Comparison of ENCODE assay signal across 13 cellular contexts in genomic region chr15:66898656-66899402, GRCh38.
"Had no signal": no experiment of that assay in that cellular context is flagged by ENCODE, and none has a peak within 500 bp of the region (broad histone marks: within the 10 kb centered on the region; RNA-seq: fewer than 3 reads in every experiment).

No MANE protein-coding gene starts in this region.

- H3K4me1 ChIP-seq: colonic mucosa, gastrocnemius medialis had no signal

- H3K9me3 ChIP-seq: colonic mucosa, gastrocnemius medialis, heart right ventricle, tibial artery had no signal

- H3K4me2 ChIP-seq: smooth muscle cell had no signal

- H3K27me3 ChIP-seq: colonic mucosa, heart right ventricle, tibial artery had no signal

- H3K27ac ChIP-seq: colonic mucosa, gastrocnemius medialis, heart right ventricle, tibial artery, WERI-Rb-1 had no signal

- DNase-seq: activated CD4-positive, alpha-beta T cell treated with anti-CD3 and anti-CD28 coated beads for 4 hours; activated CD8-positive, alpha-beta T cell treated with anti-CD3 and anti-CD28 coated beads, Interleukin-2, amount 10 ng/mL, durations not matched to agents 7 days and 5 days; activated naive CD4-positive, alpha-beta T cell treated with anti-CD3 and anti-CD28 coated beads, Interleukin-2, amount 10 ng/mL, durations not matched to agents 7 days and 5 days; colonic mucosa; effector CD4-positive, alpha-beta T cell; gastrocnemius medialis; heart right ventricle; midbrain; right cardiac atrium; T-helper 1 cell; WERI-Rb-1 had no signal

- H3K36me3 ChIP-seq: colonic mucosa, gastrocnemius medialis, heart right ventricle, tibial artery, WERI-Rb-1 had no signal

- ATAC-seq: activated CD8-positive, alpha-beta T cell treated with anti-CD3 and anti-CD28 coated beads, Interleukin-2, amount 10 ng/mL, durations not matched to agents 7 days and 5 days; gastrocnemius medialis; right cardiac atrium had no signal

- H3K4me3 ChIP-seq: colonic mucosa, gastrocnemius medialis, heart right ventricle, smooth muscle cell, tibial artery had no signal
